In the genomic region with DNA sequence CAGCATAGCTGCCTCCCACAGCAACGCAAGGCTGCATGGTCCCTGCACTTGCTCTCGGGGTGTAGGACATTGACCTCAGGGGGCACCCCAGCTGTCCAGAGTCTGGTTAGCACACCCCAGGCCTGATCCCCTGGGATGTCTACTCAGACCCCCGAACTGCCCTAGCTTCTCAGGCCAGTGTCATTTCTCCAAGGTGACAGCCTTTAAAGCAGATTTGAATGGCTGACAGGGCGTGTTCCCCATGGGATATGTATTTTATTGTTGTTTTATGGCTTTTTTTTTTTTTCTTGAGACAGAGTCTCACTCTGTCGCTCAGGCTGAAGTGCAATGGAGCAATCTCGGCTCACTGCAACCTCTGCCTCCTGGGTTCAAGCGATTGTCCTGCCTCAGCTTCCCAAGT, we compare ENCODE assay signal across 1 cellular context.
TF ChIP-seq lines count a peak whose summit lies in the region.

No MANE protein-coding gene starts in this region.

TF ChIP-seq in GM12878, 131 proteins besides CTCF, POLR2A, EP300 and RAD21:
- no peak for TF ChIP-seq DPF2 (IDR thresholded peaks at IDR 0.05)
- TF ChIP-seq, protein P1, sequence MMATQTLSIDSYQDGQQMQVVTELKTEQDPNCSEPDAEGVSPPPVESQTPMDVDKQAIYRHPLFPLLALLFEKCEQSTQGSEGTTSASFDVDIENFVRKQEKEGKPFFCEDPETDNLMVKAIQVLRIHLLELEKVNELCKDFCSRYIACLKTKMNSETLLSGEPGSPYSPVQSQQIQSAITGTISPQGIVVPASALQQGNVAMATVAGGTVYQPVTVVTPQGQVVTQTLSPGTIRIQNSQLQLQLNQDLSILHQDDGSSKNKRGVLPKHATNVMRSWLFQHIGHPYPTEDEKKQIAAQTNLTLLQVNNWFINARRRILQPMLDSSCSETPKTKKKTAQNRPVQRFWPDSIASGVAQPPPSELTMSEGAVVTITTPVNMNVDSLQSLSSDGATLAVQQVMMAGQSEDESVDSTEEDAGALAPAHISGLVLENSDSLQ (IDR thresholded peaks at IDR 0.05): peak; percentile 31; the same call in 1 of the 2 replicates
